11 cellular contexts compared by ENCODE assay signal in genomic region chr14:89330236-89331002, GRCh38.
DNase-seq lines count a peak whose midpoint lies in the region; ATAC-seq, FAIRE-seq and TF ChIP-seq lines count a peak whose summit lies in the region.
"Had no signal": no experiment of that assay in that cellular context is flagged by ENCODE, and none has a peak within 500 bp of the region (broad histone marks: within the 10 kb centered on the region; RNA-seq: fewer than 3 reads in every experiment).

No MANE protein-coding gene starts in this region.

- ATAC-seq in GM12878 (peak; percentile 1; the same call in 1 of the 3 replicates), lower lobe of right lung (peak; percentile 47), GM21423 (IDR thresholded peaks at IDR 0.05; ENCODE audit: unreplicated experiment) (no peak)
- ATAC-seq: foreskin keratinocyte had no signal

- peak overlapping the region; percentile 74 for H3K4me2 ChIP-seq in GM12878 (ENCODE audit: control insufficient read depth, insufficient read depth)

- intact Hi-C loops in GM12878 (cut with micrococcal nuclease; ENCODE audit: unreplicated experiment) = loop anchor here (1.0 to 10.0 kb wide), 5 partner anchors 26 to 156 kb away; partner anchors contain the start of gene FOXN3
- intact Hi-C loops in lower lobe of right lung (cut with DNase I) = no loop called here
- intact Hi-C loops in transverse colon (cut with DNase I; ENCODE audit: low total_unique reads) = no loop called here

- peak overlapping the region; percentile 0 for H3K4me3 Mint-ChIP-seq in HFFc6
- H3K4me3 Mint-ChIP-seq: nephron had no signal

- POLR2A ChIA-PET in GM12878 (lab: Charles Lee) = interaction anchor here (0.7 to 0.9 kb wide), 2 partner anchors 10 to 25 kb away, joined by 3 read pairs; no protein-coding TSS in a partner anchor

- WGBS in GM12878 (ENCODE audit: insufficient coverage, insufficient replicate concordance, low lambda C conversion rate, missing lambda C conversion rate) = 47% methylated on average over 11 of the region's 11 CpGs
- WGBS in transverse colon (ENCODE audit: low coverage in 1 of 2), 2 donors = 80 to 81% methylated on average over 7 to 11 of the region's 11 CpGs

- peak; percentile 76 for DNase-seq in HFFc6
- DNase-seq in GM12878 (ENCODE audit: low read depth, low spot score) = no peak
- no peak for DNase-seq in lower lobe of right lung
- peak; percentile 38 for DNase-seq in transverse colon
- no peak for DNase-seq in NCI-H1436 (lab: John Stamatoyannopoulos, UW)
- DNase-seq in NCI-H146 treated with DMSO at 0.1 percent for 48 hours (lab: John Stamatoyannopoulos, UW; ENCODE audit: unreplicated experiment) = no peak
- DNase-seq: activated naive CD4-positive, alpha-beta T cell treated with Interleukin-2 at 50 U/mL for 16 hours; foreskin keratinocyte; WERI-Rb-1 had no signal

- H3K36me3 Mint-ChIP-seq in HFFc6 (ENCODE audit: low read depth) = 0 out of 2 replicates have a peak, but pooled peaks cover 5% of the 10 kb centered on the region

- peaks cover 0 to 11% of the 10 kb centered on the region in 2 experiments; a peak in 3 of 4 replicates for H3K36me3 ChIP-seq in GM12878 (ENCODE audit: control insufficient read depth in 2 of 2, insufficient read depth in 2 of 2, low read length in 1 of 2)
- H3K36me3 ChIP-seq in lower lobe of right lung = no peaks in the 10 kb centered on the region
- H3K36me3 ChIP-seq in transverse colon = no peaks in the 10 kb centered on the region
- H3K36me3 ChIP-seq: WERI-Rb-1 had no signal

- CTCF ChIA-PET in GM12878 (lab: Yijun Ruan, JAX) = no interaction called here

- no TSS peak for BruUV-seq in GM12878 (replicated peaks; lab: Mats Ljungman, UMichigan)

- H3K9me3 ChIP-seq in GM12878 (replicated peaks; ENCODE audit: control insufficient read depth, insufficient read depth, low read length) (no peaks in the 10 kb centered on the region; the same call in 2 of the 3 replicates), lower lobe of right lung (no peaks in the 10 kb centered on the region), transverse colon (no peaks in the 10 kb centered on the region)

- peaks cover 52% of the 10 kb centered on the region for H3K4me1 Mint-ChIP-seq in HFFc6 (ENCODE audit: low read depth)
- H3K4me1 Mint-ChIP-seq: nephron had no signal

- TF ChIP-seq EP300 in GM12878 (IDR thresholded peaks at IDR 0.05; ENCODE audit: borderline replicate concordance in 1 of 2, control insufficient read depth in 1 of 2, low read depth in 2 of 2, low read length in 2 of 2) (no peak), transverse colon (IDR thresholded peaks at IDR 0.05; ENCODE audit: low read depth) (no peak)

- H3K9me3 Mint-ChIP-seq in HFFc6 = no peaks in the 10 kb centered on the region
- H3K9me3 Mint-ChIP-seq: nephron had no signal

- TF ChIP-seq RAD21 in GM12878 (IDR thresholded peaks at IDR 0.05; ENCODE audit: insufficient read depth, low read depth, low read length) = no peak

- H3K27ac ChIP-seq in GM12878 (ENCODE audit: control insufficient read depth, insufficient read depth) (peak overlapping the region; percentile 91), lower lobe of right lung (no peak overlapping the region), transverse colon (peak overlapping the region in 3 of 4 donors; percentile 16 to 44 (median 33))
- H3K27ac ChIP-seq: foreskin keratinocyte, WERI-Rb-1 had no signal

- H3K27ac Mint-ChIP-seq in HFFc6 = peak overlapping the region; percentile 7
- H3K27ac Mint-ChIP-seq: nephron had no signal

- H3K27me3 Mint-ChIP-seq in HFFc6 (ENCODE audit: insufficient read depth) = no peaks in the 10 kb centered on the region; the same call in 1 of the 2 replicates

- no peak overlapping the region for H2AFZ ChIP-seq in GM12878 (ENCODE audit: control insufficient read depth, low read depth, low read length)

- FAIRE-seq in GM12878 (lab: Jason Lieb, UNC) = no peak

- in situ Hi-C loops in GM12878 (cut with MboI) = no loop called here
- in situ Hi-C loops in transverse colon (cut with MboI; ENCODE audit: low pct_ligation_motif_present in 1 of 4, low pct_unique_long_range_greater_than_20kb in 1 of 4, low sequenced_read_pairs in 3 of 4) = no loop called here

- H3K4me3 ChIP-seq in GM12878 = no peak overlapping the region; the same call in 1 of the 2 replicates
- H3K4me3 ChIP-seq in lower lobe of right lung = no peak overlapping the region
- H3K4me3 ChIP-seq in transverse colon = no peak overlapping the region

- H3K79me2 ChIP-seq in GM12878 (ENCODE audit: control insufficient read depth, insufficient read depth, low read length) = peaks cover 32% of the 10 kb centered on the region

- SMC1A ChIA-PET in GM12878 (lab: Charles Lee; ENCODE audit: uncharacterized antibody, unreplicated experiment) = interaction anchor here (0.9 to 2.2 kb wide), 12 partner anchors 10 to 69 kb away, joined by 3 to 9 read pairs (median 4); no protein-coding TSS in a partner anchor

- no peaks in the 10 kb centered on the region for H4K20me1 ChIP-seq in GM12878 (ENCODE audit: control insufficient read depth, insufficient read depth)

- RAD21 ChIA-PET in GM12878 (lab: Charles Lee; ENCODE audit: unreplicated experiment) = interaction anchor here (0.7 to 2.0 kb wide), 4 partner anchors 25 to 165 kb away, joined by 3 to 7 read pairs (median 4); no protein-coding TSS in a partner anchor

- H3K4me1 ChIP-seq in GM12878 (ENCODE audit: control insufficient read depth, insufficient read depth, low read length) = peaks cover 50% of the 10 kb centered on the region
- H3K4me1 ChIP-seq in lower lobe of right lung = no peaks in the 10 kb centered on the region
- peaks cover 3 to 20% (median 4%) of the 10 kb centered on the region in 4 donors for H3K4me1 ChIP-seq in transverse colon
- H3K4me1 ChIP-seq: foreskin keratinocyte had no signal

- peak overlapping the region; percentile 49; the same call in 1 of the 2 replicates for H3K9ac ChIP-seq in GM12878 (ENCODE audit: control insufficient read depth, insufficient read depth, low read length)

- TF ChIP-seq CTCF in HFFc6 (IDR thresholded peaks at IDR 0.05) = no peak
- TF ChIP-seq CTCF in GM12878 (IDR thresholded peaks at IDR 0.05 in 2 of 3, conservative IDR thresholded peaks at IDR 0.05 in 1 of 3; ENCODE audit: control insufficient read depth in 2 of 3, extremely low read depth in 1 of 3, insufficient read depth in 1 of 3, low read depth in 3 of 3, low read length in 3 of 3) = no peak
- TF ChIP-seq CTCF in lower lobe of right lung (IDR thresholded peaks at IDR 0.05) = no peak
- no peak for TF ChIP-seq CTCF in transverse colon (IDR thresholded peaks at IDR 0.05)

- H3K27me3 ChIP-seq in GM12878 (replicated peaks in 1 of 2; ENCODE audit: control insufficient read depth in 2 of 2, insufficient read depth in 2 of 2, low read length in 1 of 2) = no peaks in the 10 kb centered on the region
- H3K27me3 ChIP-seq in lower lobe of right lung (ENCODE audit: low read depth) = no peaks in the 10 kb centered on the region
- no peaks in the 10 kb centered on the region for H3K27me3 ChIP-seq in transverse colon
- H3K27me3 ChIP-seq: foreskin keratinocyte had no signal

- TF ChIP-seq POLR2A in GM12878 (IDR thresholded peaks at IDR 0.05; ENCODE audit: low read depth, low read length) = no peak
- TF ChIP-seq POLR2A in transverse colon (IDR thresholded peaks at IDR 0.05) = no peak

TF ChIP-seq in GM12878, 131 proteins besides CTCF, POLR2A, EP300 and RAD21 (continues in another document):
- TF ChIP-seq ETV6 (conservative IDR thresholded peaks at IDR 0.05 in 1 of 2, IDR thresholded peaks at IDR 0.05 in 1 of 2; ENCODE audit: borderline replicate concordance in 1 of 2, low read depth in 1 of 2) = no peak
- TF ChIP-seq IRF4 (IDR thresholded peaks at IDR 0.05; ENCODE audit: low read depth, low read length) = no peak
- no peak for TF ChIP-seq TARDBP (IDR thresholded peaks at IDR 0.05; ENCODE audit: borderline replicate concordance)
- TF ChIP-seq CBX3 (IDR thresholded peaks at IDR 0.05; ENCODE audit: borderline replicate concordance, low read depth) = no peak
- TF ChIP-seq NR2F1 (conservative IDR thresholded peaks at IDR 0.05) = no peak
- TF ChIP-seq BHLHE40 (IDR thresholded peaks at IDR 0.05; ENCODE audit: borderline replicate concordance in 1 of 2, low read depth in 2 of 2, low read length in 1 of 2) = no peak
- TF ChIP-seq NRF1 (conservative IDR thresholded peaks at IDR 0.05; ENCODE audit: low read depth, low read length) = no peak
- no peak for TF ChIP-seq ZNF592 (IDR thresholded peaks at IDR 0.05)
- TF ChIP-seq NFIC (IDR thresholded peaks at IDR 0.05; ENCODE audit: low read depth, low read length) = no peak
- no peak for TF ChIP-seq MYB (IDR thresholded peaks at IDR 0.05; ENCODE audit: borderline replicate concordance, low read depth, low read length)
- no peak for TF ChIP-seq MTA2 (IDR thresholded peaks at IDR 0.05; ENCODE audit: low read depth)
- no peak for TF ChIP-seq YY1 (IDR thresholded peaks at IDR 0.05; ENCODE audit: low read depth, low read length)

Comparison
In these comparisons a context has a peak if more than half of its experiments do, and no peak if none do; other contexts are left out.
1. DNase-seq: peak in HFFc6 (single experiment) and transverse colon (single experiment); none in GM12878 (single experiment), lower lobe of right lung (single experiment), NCI-H1436 (single experiment) and NCI-H146 treated with DMSO at 0.1 percent for 48 hours (single experiment).